Comparison of ENCODE assay signal across 19 cellular contexts in the genomic region with DNA sequence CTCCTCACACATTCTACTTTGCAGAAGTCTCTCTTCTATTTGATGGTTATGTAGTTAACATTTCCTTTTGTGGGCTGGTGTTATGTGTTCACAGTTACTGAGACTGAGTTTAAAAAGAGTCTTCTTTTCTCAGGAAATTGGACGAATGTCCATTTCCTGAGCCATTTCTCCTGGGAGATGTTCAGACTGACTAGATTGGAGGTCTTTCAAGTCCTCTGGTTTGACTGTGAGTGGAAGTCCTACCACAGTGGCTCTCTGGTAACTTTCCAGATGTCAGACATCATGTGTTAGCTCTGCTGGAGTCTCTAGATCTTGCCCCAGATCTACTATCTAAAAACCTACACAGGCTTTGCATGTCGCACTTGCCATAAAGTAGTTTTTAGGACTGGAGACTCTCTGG.
"Had no signal": no experiment of that assay in that cellular context is flagged by ENCODE, and none has a peak within 500 bp of the region (broad histone marks: within the 10 kb centered on the region; RNA-seq: fewer than 3 reads in every experiment).

No MANE protein-coding gene starts in this region.

- H3K27ac ChIP-seq: SK-N-MC had no signal

- H3K36me3 ChIP-seq: WERI-Rb-1 had no signal

- ATAC-seq: activated CD4-positive, alpha-beta T cell treated with anti-CD3 and anti-CD28 coated beads for 36 hours; activated T-helper 17 cell treated with anti-CD3 and anti-CD28 coated beads, Interleukin-2, amount 50 U/mL, for 72 hours; PC-3; T-cell had no signal

- H3K4me3 ChIP-seq: SK-N-MC had no signal

- DNase-seq: activated CD4-positive, alpha-beta memory T cell treated with anti-CD3 and anti-CD28 coated beads, Interleukin-2, amount 10 ng/mL, durations not matched to agents 7 days and 5 days; activated CD4-positive, alpha-beta T cell treated with anti-CD3 and anti-CD28 coated beads for 36 hours; activated CD4-positive, alpha-beta T cell treated with anti-CD3 and anti-CD28 coated beads, Interleukin-2, amount 50 U/mL, for 1 hour; activated gamma-delta T cell; activated naive CD4-positive, alpha-beta T cell treated with anti-CD3 and anti-CD28 coated beads for 36 hours; activated T-cell treated with anti-CD3 and anti-CD28 coated beads for 4 hours; activated T-cell treated with anti-CD3 and anti-CD28 coated beads, Interleukin-2, amount 50 U/mL, for 48 hours; KG1; NCI-H1048; NCI-H187 treated with DMSO at 0.1 percent for 48 hours; NCI-H2081 treated with DMSO at 0.1 percent for 48 hours; NCI-H446; NCI-H524; PC-3; T-cell; T-helper 2 cell had no signal
